Comparison of ENCODE assay signal across 2 cellular contexts in the genomic region with DNA sequence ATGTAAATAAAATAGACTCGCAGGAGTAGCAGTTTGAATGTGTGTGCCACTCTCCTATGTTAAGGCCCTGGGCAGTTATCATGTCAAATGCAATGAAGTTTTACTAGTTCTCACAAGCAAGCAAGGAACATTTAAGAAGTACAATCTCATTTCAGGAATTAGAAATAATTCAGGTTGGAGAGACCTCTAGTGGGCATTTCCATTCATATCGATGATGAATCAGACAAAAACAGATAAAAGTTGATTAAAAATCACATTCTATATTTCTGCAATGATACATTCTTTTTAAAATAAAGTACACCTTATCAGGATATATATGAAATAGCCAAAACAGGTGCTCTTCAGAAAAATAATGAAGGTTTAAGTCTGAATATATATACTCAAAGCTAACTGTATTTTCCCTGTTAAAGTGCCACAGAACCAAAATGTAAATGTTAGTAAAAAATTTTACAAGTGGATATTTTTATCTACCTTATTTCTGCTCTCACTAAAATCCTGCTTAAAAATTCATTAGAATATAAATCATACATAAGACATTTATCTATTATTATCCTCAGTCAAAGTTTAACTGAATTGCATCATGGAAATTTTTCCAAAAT.
TF ChIP-seq lines count a peak whose summit lies in the region.

No MANE protein-coding gene starts in this region.

TF ChIP-seq in SK-N-SH, 30 proteins besides CTCF, POLR2A, EP300 and RAD21 (continued from another document):
- TF ChIP-seq, protein P1, sequence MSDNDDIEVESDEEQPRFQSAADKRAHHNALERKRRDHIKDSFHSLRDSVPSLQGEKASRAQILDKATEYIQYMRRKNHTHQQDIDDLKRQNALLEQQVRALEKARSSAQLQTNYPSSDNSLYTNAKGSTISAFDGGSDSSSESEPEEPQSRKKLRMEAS (IDR thresholded peaks at IDR 0.05; ENCODE audit: low read depth) = no peak
TF ChIP-seq in SK-N-SH: peak in this region for 1.

TF ChIP-seq in SK-N-SH treated with all-trans-retinoic acid at 6 μM for 48 hours, 23 proteins besides CTCF, POLR2A, EP300 and RAD21 (continued from another document):
- TF ChIP-seq, protein P2, sequence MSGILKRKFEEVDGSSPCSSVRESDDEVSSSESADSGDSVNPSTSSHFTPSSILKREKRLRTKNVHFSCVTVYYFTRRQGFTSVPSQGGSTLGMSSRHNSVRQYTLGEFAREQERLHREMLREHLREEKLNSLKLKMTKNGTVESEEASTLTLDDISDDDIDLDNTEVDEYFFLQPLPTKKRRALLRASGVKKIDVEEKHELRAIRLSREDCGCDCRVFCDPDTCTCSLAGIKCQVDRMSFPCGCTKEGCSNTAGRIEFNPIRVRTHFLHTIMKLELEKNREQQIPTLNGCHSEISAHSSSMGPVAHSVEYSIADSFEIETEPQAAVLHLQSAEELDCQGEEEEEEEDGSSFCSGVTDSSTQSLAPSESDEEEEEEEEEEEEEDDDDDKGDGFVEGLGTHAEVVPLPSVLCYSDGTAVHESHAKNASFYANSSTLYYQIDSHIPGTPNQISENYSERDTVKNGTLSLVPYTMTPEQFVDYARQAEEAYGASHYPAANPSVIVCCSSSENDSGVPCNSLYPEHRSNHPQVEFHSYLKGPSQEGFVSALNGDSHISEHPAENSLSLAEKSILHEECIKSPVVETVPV (CRISPR knock-in tag; IDR thresholded peaks at IDR 0.05) = no peak
